In genomic region chr3:188064831-188065493, GRCh38 we compare ENCODE assay signal across 24 cellular contexts.
DNase-seq lines count a peak whose midpoint lies in the region; ATAC-seq and TF ChIP-seq lines count a peak whose summit lies in the region.
"Had no signal": no experiment of that assay in that cellular context is flagged by ENCODE, and none has a peak within 500 bp of the region (broad histone marks: within the 10 kb centered on the region; RNA-seq: fewer than 3 reads in every experiment).

No MANE protein-coding gene starts in this region.

- no peaks in the 10 kb centered on the region for H3K79me2 ChIP-seq in PC-3 (ENCODE audit: low read length)

- no peaks in the 10 kb centered on the region for H3K36me3 ChIP-seq in brain microvascular endothelial cell (replicated peaks)
- H3K36me3 ChIP-seq in stomach: no peaks in the 10 kb centered on the region
- no peaks in the 10 kb centered on the region for H3K36me3 ChIP-seq in PC-3 (ENCODE audit: low read depth, low read length)
- H3K36me3 ChIP-seq: HAP-1, Peyer's patch, SJSA1 had no signal

- CTCF ChIA-PET in PC-3 (lab: Charles Lee): no interaction called here

- H3K9me3 ChIP-seq in stomach (no peaks in the 10 kb centered on the region), PC-3 (ENCODE audit: low read length) (no peaks in the 10 kb centered on the region)
- H3K9me3 ChIP-seq: HAP-1, Peyer's patch, SJSA1 had no signal

- no peak overlapping the region for H2AFZ ChIP-seq in PC-3 (ENCODE audit: low read length)
- H2AFZ ChIP-seq: GM23248 had no signal

- no peaks in the 10 kb centered on the region for H3K36me3 Mint-ChIP-seq in activated T-helper 17 cell treated with anti-CD3 and anti-CD28 coated beads, Interleukin-2, amount 50 U/mL, for 72 hours (ENCODE audit: low read depth)

- no peaks in the 10 kb centered on the region for H3F3A ChIP-seq in PC-3 (ENCODE audit: low read length, unreplicated experiment)

- POLR2A ChIA-PET in PC-3 (lab: Charles Lee; ENCODE audit: unreplicated experiment): no interaction called here

- H3K4me1 ChIP-seq in stomach: peaks cover 8 to 44% (median 26%) of the 10 kb centered on the region in 4 donors
- peaks cover 25% of the 10 kb centered on the region for H3K4me1 ChIP-seq in PC-3 (ENCODE audit: insufficient read depth, low read length)
- H3K4me1 ChIP-seq: HAP-1 had no signal

- in situ Hi-C loops in brain microvascular endothelial cell (cut with HindIII; ENCODE audit: low pct_ligation_motif_present, low sequenced_read_pairs): no loop called here

- no peak overlapping the region for H3K9ac ChIP-seq in PC-3 (ENCODE audit: low read length)
- H3K9ac ChIP-seq: GM23248 had no signal

- intact Hi-C loops in stomach (cut with DNase I; ENCODE audit: low total_unique reads) (no loop called here), PC-3 (cut with micrococcal nuclease) (loop anchor here (5.0 kb wide), 1 partner anchor 292 kb away; no protein-coding TSS in a partner anchor)

- H3K27ac Mint-ChIP-seq in activated T-helper 17 cell treated with anti-CD3 and anti-CD28 coated beads, Interleukin-2, amount 50 U/mL, for 72 hours: peak overlapping the region; percentile 5

- no peak overlapping the region for H3K27ac ChIP-seq in brain microvascular endothelial cell
- peak overlapping the region; percentile 27 to 66 (median 61) for H3K27ac ChIP-seq in stomach
- no peak overlapping the region for H3K27ac ChIP-seq in PC-3 (ENCODE audit: low read length)
- H3K27ac ChIP-seq: C4-2B, GM23248, HL-60, Peyer's patch, SJSA1 had no signal

- no peak overlapping the region for H3K4me3 Mint-ChIP-seq in activated T-helper 17 cell treated with anti-CD3 and anti-CD28 coated beads, Interleukin-2, amount 50 U/mL, for 72 hours

- no peak for ATAC-seq in activated T-helper 17 cell treated with anti-CD3 and anti-CD28 coated beads, Interleukin-2, amount 50 U/mL, for 72 hours (replicated peaks)
- no peak for ATAC-seq in GM18870 (IDR thresholded peaks at IDR 0.05; ENCODE audit: unreplicated experiment)
- no peak for ATAC-seq in PC-3

- no peaks in the 10 kb centered on the region for H4K20me1 ChIP-seq in PC-3 (ENCODE audit: low read length)

- TF ChIP-seq EP300 in stomach (IDR thresholded peaks at IDR 0.05): no peak

- H3K9me2 ChIP-seq in PC-3 (replicated peaks; ENCODE audit: low read length): no peaks in the 10 kb centered on the region

- TF ChIP-seq POLR2A in stomach (IDR thresholded peaks at IDR 0.05): no peak

- H3K4me3 ChIP-seq in brain microvascular endothelial cell (ENCODE audit: low read depth, low read length) (no peak overlapping the region), stomach (no peak overlapping the region), PC-3 (ENCODE audit: low read length) (no peak overlapping the region)
- H3K4me3 ChIP-seq: GM23248, HAP-1, Peyer's patch, SJSA1 had no signal

- WGBS in stomach, 5 donors: 32 to 57% (median 46%) methylated on average over 4 of the region's 4 CpGs

- BruUV-seq in PC-3 (replicated peaks; lab: Mats Ljungman, UMichigan): no TSS peak

- no peaks in the 10 kb centered on the region for H3K27me3 Mint-ChIP-seq in activated T-helper 17 cell treated with anti-CD3 and anti-CD28 coated beads, Interleukin-2, amount 50 U/mL, for 72 hours

- TF ChIP-seq CTCF in brain microvascular endothelial cell (IDR thresholded peaks at IDR 0.05; ENCODE audit: low read depth, low read length, missing control alignments) (no peak), stomach (IDR thresholded peaks at IDR 0.05) (no peak), PC-3 (conservative IDR thresholded peaks at IDR 0.05; ENCODE audit: low read depth, low read length) (no peak)

- H3K4me2 ChIP-seq in PC-3 (ENCODE audit: low read length): no peak overlapping the region

- no peaks in the 10 kb centered on the region for H3K9me3 Mint-ChIP-seq in activated T-helper 17 cell treated with anti-CD3 and anti-CD28 coated beads, Interleukin-2, amount 50 U/mL, for 72 hours

- DNase-seq in brain microvascular endothelial cell: peak; percentile 32
- peak; percentile 47 for DNase-seq in iris pigment epithelial cell (ENCODE audit: low read depth)
- peak; percentile 83 for DNase-seq in stomach
- no peak for DNase-seq in middle frontal gyrus (ENCODE audit: extremely low spot score, low spot score)
- no peak for DNase-seq in PC-3
- DNase-seq: ACHN, AML-193, DND-41, GM23248, IMR-90, Kasumi-1, MM.1S, NCI-H1092, NCI-H1436 treated with DMSO at 0.1 percent for 48 hours, NCI-H2029, NCI-H2171, NCI-H526, Peyer's patch had no signal

- no peaks in the 10 kb centered on the region for H3K27me3 ChIP-seq in brain microvascular endothelial cell (replicated peaks)
- no peaks in the 10 kb centered on the region for H3K27me3 ChIP-seq in stomach
- H3K27me3 ChIP-seq in PC-3 (ENCODE audit: low read length): no peaks in the 10 kb centered on the region
- H3K27me3 ChIP-seq: Peyer's patch, SJSA1 had no signal

- peaks cover 16% of the 10 kb centered on the region for H3K4me1 Mint-ChIP-seq in activated T-helper 17 cell treated with anti-CD3 and anti-CD28 coated beads, Interleukin-2, amount 50 U/mL, for 72 hours

Comparison
In these comparisons a context has a peak if more than half of its experiments do, and no peak if none do; other contexts are left out.
1. DNase-seq: peak in brain microvascular endothelial cell (single experiment), iris pigment epithelial cell (single experiment) and stomach (single experiment); none in middle frontal gyrus (single experiment) and PC-3 (single experiment).
2. H3K27ac ChIP-seq: peak in stomach (5 of 5); none in brain microvascular endothelial cell (single experiment) and PC-3 (single experiment).